Comparison of ENCODE assay signal across 8 cellular contexts in genomic region chr16:57994778-57995177, GRCh38. TPM values are rescaled to one million over a fixed set of nuclear protein-coding genes. Genes with fewer than 3 reads are reported as not detected.
DNase-seq lines count a peak whose midpoint lies in the region; ATAC-seq and TF ChIP-seq lines count a peak whose summit lies in the region.

No MANE protein-coding gene starts in this region.

- CTCF ChIA-PET in CD8-positive, alpha-beta T cell (lab: Charles Lee), result interaction anchor here (2.1 to 2.2 kb wide), 2 partner anchors 94 to 419 kb away, joined by 7 to 9 read pairs; no protein-coding TSS in a partner anchor

- no peak overlapping the region for H3K4me3 Mint-ChIP-seq in CD8-positive, alpha-beta T cell
- no peak overlapping the region for H3K4me3 Mint-ChIP-seq in progenitor cell of endocrine pancreas (ENCODE audit: low read depth)

- H3K4me3 ChIP-seq in CD8-positive, alpha-beta T cell (ENCODE audit: low read depth, low read length), result no peak overlapping the region
- H3K4me3 ChIP-seq in Loucy (ENCODE audit: low read length, poor library complexity, severe bottlenecking), result peak overlapping the region; percentile 34

- peak overlapping the region; percentile 41 for H3K9ac ChIP-seq in Loucy (ENCODE audit: low read depth, low read length, poor library complexity, severe bottlenecking)

- no peaks in the 10 kb centered on the region for H3K9me3 ChIP-seq in CD8-positive, alpha-beta T cell (ENCODE audit: low read length)
- H3K9me3 ChIP-seq in Loucy (ENCODE audit: insufficient read depth, low read depth, low read length), result no peaks in the 10 kb centered on the region

- POLR2A ChIA-PET in CD8-positive, alpha-beta T cell (lab: Charles Lee), result no interaction called here

- no peak for TF ChIP-seq CTCF in CD8-positive, alpha-beta T cell (IDR thresholded peaks at IDR 0.05)
- TF ChIP-seq CTCF in Loucy (conservative IDR thresholded peaks at IDR 0.05; ENCODE audit: low read length) (peak; percentile 61), VCaP (conservative IDR thresholded peaks at IDR 0.05) (peak; percentile 45), progenitor cell of endocrine pancreas (IDR thresholded peaks at IDR 0.05; ENCODE audit: unreplicated experiment) (peak; percentile 42)

- H2AFZ ChIP-seq in Loucy (ENCODE audit: low read length), result no peak overlapping the region

- peak in 5 of 7 experiments; percentile 28 to 64 (median 50) for DNase-seq in CD8-positive, alpha-beta T cell
- DNase-seq in GM19240 (ENCODE audit: insufficient read length, low spot score) (peak; percentile 34), progenitor cell of endocrine pancreas (ENCODE audit: low spot score, unreplicated experiment) (no peak)

- peaks cover 21% of the 10 kb centered on the region for H3K36me3 ChIP-seq in CD8-positive, alpha-beta T cell (ENCODE audit: insufficient read depth, low read length)
- peaks cover 8% of the 10 kb centered on the region; the same call in 1 of the 2 replicates for H3K36me3 ChIP-seq in Loucy (ENCODE audit: insufficient read depth, low read length)

- no peaks in the 10 kb centered on the region for H3K9me3 Mint-ChIP-seq in CD8-positive, alpha-beta T cell
- no peaks in the 10 kb centered on the region for H3K9me3 Mint-ChIP-seq in progenitor cell of endocrine pancreas (ENCODE audit: low read depth)

- no peaks in the 10 kb centered on the region for H3K27me3 ChIP-seq in CD8-positive, alpha-beta T cell (ENCODE audit: insufficient read depth, low read length)
- no peaks in the 10 kb centered on the region for H3K27me3 ChIP-seq in Loucy (ENCODE audit: insufficient read depth, low read length, poor library complexity, severe bottlenecking)

- peaks cover 27% of the 10 kb centered on the region; the same call in 1 of the 2 replicates for H3K79me2 ChIP-seq in Loucy (ENCODE audit: insufficient read depth, low read length)

- peaks cover 18% of the 10 kb centered on the region for H4K20me1 ChIP-seq in Loucy (ENCODE audit: insufficient read depth, low read length, poor library complexity, severe bottlenecking)

- peak; percentile 21 for ATAC-seq in CD8-positive, alpha-beta T cell
- peak; percentile 42 for ATAC-seq in esophagus mucosa
- ATAC-seq in HG02763 (IDR thresholded peaks at IDR 0.05; ENCODE audit: unreplicated experiment), result no peak
- no peak for ATAC-seq in HG03045 (IDR thresholded peaks at IDR 0.05; ENCODE audit: unreplicated experiment)

- peak overlapping the region; percentile 74 for H3K27ac Mint-ChIP-seq in CD8-positive, alpha-beta T cell
- H3K27ac Mint-ChIP-seq in progenitor cell of endocrine pancreas, result no peak overlapping the region

- H3K27ac ChIP-seq in CD8-positive, alpha-beta T cell (ENCODE audit: low read depth, low read length), result no peak overlapping the region
- H3K27ac ChIP-seq in VCaP, result no peak overlapping the region

- peaks cover 40% of the 10 kb centered on the region for H3K4me1 Mint-ChIP-seq in CD8-positive, alpha-beta T cell (ENCODE audit: low read depth)
- H3K4me1 Mint-ChIP-seq in progenitor cell of endocrine pancreas (ENCODE audit: low read depth), result peaks cover 9% of the 10 kb centered on the region

- H3K4me1 ChIP-seq in CD8-positive, alpha-beta T cell (ENCODE audit: insufficient read depth, low read length), result peaks cover 57% of the 10 kb centered on the region
- H3K4me1 ChIP-seq in Loucy (ENCODE audit: insufficient read depth, low read length, poor library complexity, severe bottlenecking), result peaks cover 33% of the 10 kb centered on the region

- H3F3A ChIP-seq in Loucy (ENCODE audit: low read depth), result peaks cover 2% of the 10 kb centered on the region; the same call in 1 of the 2 replicates

- intact Hi-C loops in CD8-positive, alpha-beta T cell (cut with DNase I, micrococcal nuclease), result no loop called here

- H3K4me2 ChIP-seq in Loucy (ENCODE audit: low read depth, low read length, poor library complexity, severe bottlenecking), result peak overlapping the region; percentile 67

- no peaks in the 10 kb centered on the region for H3K9me2 ChIP-seq in Loucy (replicated peaks; ENCODE audit: low read depth, low read length)

- no peaks in the 10 kb centered on the region for H3K27me3 Mint-ChIP-seq in CD8-positive, alpha-beta T cell (ENCODE audit: low read depth)
- H3K27me3 Mint-ChIP-seq in progenitor cell of endocrine pancreas, result no peaks in the 10 kb centered on the region

- peaks cover 38% of the 10 kb centered on the region for H3K36me3 Mint-ChIP-seq in CD8-positive, alpha-beta T cell
- H3K36me3 Mint-ChIP-seq in progenitor cell of endocrine pancreas (ENCODE audit: insufficient read depth), result peaks cover 12% of the 10 kb centered on the region

RNA-seq across cellular contexts. Expression of gene ZNF319, which starts 5.7 kb away (rescaled TPM):
- total RNA-seq in CD8-positive, alpha-beta T cell, result 1 to 10 TPM; 8.0 to 9.4 TPM
- total RNA-seq in esophagus mucosa, result 5.1 TPM
- total RNA-seq in progenitor cell of endocrine pancreas, result 12.4 and 14.9 TPM in 2 replicates

RNA-seq across cellular contexts. Expression of gene USB1, which starts 6.4 kb away (rescaled TPM):
- total RNA-seq in CD8-positive, alpha-beta T cell, result 10 to 100 TPM; 24.7 to 27.9 TPM
- 26.3 TPM for total RNA-seq in esophagus mucosa
- total RNA-seq in progenitor cell of endocrine pancreas, result 43.0 and 43.6 TPM in 2 replicates

RNA-seq across cellular contexts. Expression of gene CNGB1, which starts 23.9 kb away (rescaled TPM):
- not detected for total RNA-seq in CD8-positive, alpha-beta T cell
- total RNA-seq in esophagus mucosa (0.32 TPM), progenitor cell of endocrine pancreas (not detected in 2 replicates)

RNA-seq across cellular contexts. Expression of gene MMP15, which starts 30.8 kb away (rescaled TPM):
- total RNA-seq in CD8-positive, alpha-beta T cell, result under 1 TPM; 0.19 to 0.92 TPM
- total RNA-seq in esophagus mucosa (4.6 TPM), progenitor cell of endocrine pancreas (77.6 and 85.0 TPM in 2 replicates)

Comparison
In these comparisons a context has a peak if more than half of its experiments do, and no peak if none do; other contexts are left out.
1. ATAC-seq: peak in CD8-positive, alpha-beta T cell (single experiment) and esophagus mucosa (single experiment); none in HG02763 (single experiment) and HG03045 (single experiment).